In genomic region chr17:29178750-29179231, GRCh38 we compare ENCODE assay signal across 7 cellular contexts. TPM values are rescaled to one million over a fixed set of nuclear protein-coding genes. Genes with fewer than 3 reads are reported as not detected.
DNase-seq lines count a peak whose midpoint lies in the region; ATAC-seq, FAIRE-seq and TF ChIP-seq lines count a peak whose summit lies in the region.

No MANE protein-coding gene starts in this region.

- H3K4me1 Mint-ChIP-seq in activated naive CD8-positive, alpha-beta T cell treated with anti-CD3 and anti-CD28 coated beads for 36 hours = peaks cover 31% of the 10 kb centered on the region
- H3K4me1 Mint-ChIP-seq in stimulated activated memory B cell treated with anti-CD40 and anti-IgM and Interleukin-4, amounts not matched to agents 10 μg/mL and 1 μg/mL and 100 μg/mL, for 72 hours = peaks cover 47% of the 10 kb centered on the region

- H3K27me3 Mint-ChIP-seq in activated naive CD8-positive, alpha-beta T cell treated with anti-CD3 and anti-CD28 coated beads for 36 hours = no peaks in the 10 kb centered on the region
- H3K27me3 Mint-ChIP-seq in stimulated activated memory B cell treated with anti-CD40 and anti-IgM and Interleukin-4, amounts not matched to agents 10 μg/mL and 1 μg/mL and 100 μg/mL, for 72 hours = no peaks in the 10 kb centered on the region

- 0 out of 2 replicates have a peak, but pooled peaks cover 2% of the 10 kb centered on the region for H3K9me3 ChIP-seq in HUES6 (ENCODE audit: control insufficient read depth, insufficient read depth, low read depth, low read length)
- no peaks in the 10 kb centered on the region for H3K9me3 ChIP-seq in kidney (ENCODE audit: control insufficient read depth in 1 of 2, low read length in 2 of 2)

- H3K27me3 ChIP-seq in HUES6 (ENCODE audit: control insufficient read depth, insufficient read depth, low read length) = peaks cover 16% of the 10 kb centered on the region

- H3K4me3 ChIP-seq in HUES6 (ENCODE audit: low read depth, low read length) (peak overlapping the region; percentile 69), kidney (ENCODE audit: low read length in 2 of 2) (peak overlapping the region; percentile 36 to 64)

- H3K27ac ChIP-seq in HUES6 (ENCODE audit: low read depth, low read length) = no peak overlapping the region
- peak overlapping the region; percentile 94 to 97 for H3K27ac ChIP-seq in kidney (ENCODE audit: low read depth in 2 of 2, low read length in 2 of 2)

- ATAC-seq in stimulated activated memory B cell treated with anti-CD40 and anti-IgM and Interleukin-4, amounts not matched to agents 10 μg/mL and 1 μg/mL and 100 μg/mL, for 72 hours = no peak

- FAIRE-seq in kidney (lab: Jason Lieb, UNC) = no peak

- H3K9ac ChIP-seq in HUES6 (ENCODE audit: low read length) (peak overlapping the region; percentile 10), kidney (ENCODE audit: low read length in 2 of 2) (peak overlapping the region; percentile 64 to 77)

- intact Hi-C loops in kidney (cut with DNase I) = no loop called here

- peaks cover 31% of the 10 kb centered on the region for H3K4me1 ChIP-seq in HUES6 (ENCODE audit: control insufficient read depth, insufficient read depth, low read length)
- peaks cover 34 to 39% of the 10 kb centered on the region in 2 donors for H3K4me1 ChIP-seq in kidney (ENCODE audit: control insufficient read depth in 1 of 2, insufficient read depth in 1 of 2, low read depth in 1 of 2, low read length in 2 of 2)

- DNase-seq in activated naive CD8-positive, alpha-beta T cell treated with anti-CD3 and anti-CD28 coated beads for 36 hours = no peak
- no peak for DNase-seq in kidney
- no peak for DNase-seq in DMS114 treated with DMSO at 0.1 percent for 48 hours (lab: John Stamatoyannopoulos, UW; ENCODE audit: unreplicated experiment)
- DNase-seq in dedifferentiated amniotic fluid mesenchymal stem cell (ENCODE audit: extremely low spot score) = no peak
- DNase-seq in NCI-H226 = no peak

- H3K36me3 ChIP-seq in HUES6 (ENCODE audit: control insufficient read depth, insufficient read depth, low read length) (no peaks in the 10 kb centered on the region), kidney (ENCODE audit: control insufficient read depth in 1 of 2, insufficient read depth in 2 of 2, low read length in 2 of 2) (no peaks in the 10 kb centered on the region)

- peaks cover under 1% of the 10 kb centered on the region for H3K9me3 Mint-ChIP-seq in activated naive CD8-positive, alpha-beta T cell treated with anti-CD3 and anti-CD28 coated beads for 36 hours
- H3K9me3 Mint-ChIP-seq in stimulated activated memory B cell treated with anti-CD40 and anti-IgM and Interleukin-4, amounts not matched to agents 10 μg/mL and 1 μg/mL and 100 μg/mL, for 72 hours = no peaks in the 10 kb centered on the region

- no peaks in the 10 kb centered on the region for H3K36me3 Mint-ChIP-seq in activated naive CD8-positive, alpha-beta T cell treated with anti-CD3 and anti-CD28 coated beads for 36 hours
- H3K36me3 Mint-ChIP-seq in stimulated activated memory B cell treated with anti-CD40 and anti-IgM and Interleukin-4, amounts not matched to agents 10 μg/mL and 1 μg/mL and 100 μg/mL, for 72 hours = no peaks in the 10 kb centered on the region

- H3K27ac Mint-ChIP-seq in activated naive CD8-positive, alpha-beta T cell treated with anti-CD3 and anti-CD28 coated beads for 36 hours = no peak overlapping the region
- no peak overlapping the region for H3K27ac Mint-ChIP-seq in stimulated activated memory B cell treated with anti-CD40 and anti-IgM and Interleukin-4, amounts not matched to agents 10 μg/mL and 1 μg/mL and 100 μg/mL, for 72 hours

- no peak for TF ChIP-seq CTCF in kidney (IDR thresholded peaks at IDR 0.05; ENCODE audit: borderline replicate concordance, extremely low read depth, insufficient read depth)

- H3K4me3 Mint-ChIP-seq in activated naive CD8-positive, alpha-beta T cell treated with anti-CD3 and anti-CD28 coated beads for 36 hours = peak overlapping the region; percentile 20
- peak overlapping the region; percentile 9 for H3K4me3 Mint-ChIP-seq in stimulated activated memory B cell treated with anti-CD40 and anti-IgM and Interleukin-4, amounts not matched to agents 10 μg/mL and 1 μg/mL and 100 μg/mL, for 72 hours

RNA-seq across cellular contexts. Expression of gene MYO18A, which starts 1.4 kb away (rescaled TPM):
- total RNA-seq in activated naive CD8-positive, alpha-beta T cell treated with anti-CD3 and anti-CD28 coated beads for 36 hours = 10 to 100 TPM; 23.6 to 24.2 TPM
- 60.7 TPM for total RNA-seq in kidney
- polyA plus RNA-seq in kidney (ENCODE audit: insufficient read depth, low read depth, low replicate concordance) = 25.6 TPM
